Comparison of ENCODE assay signal across 29 cellular contexts in genomic region chr2:162107361-162107901, GRCh38. TPM values are rescaled to one million over a fixed set of nuclear protein-coding genes. Genes with fewer than 3 reads are reported as not detected.
"Had no signal": no experiment of that assay in that cellular context is flagged by ENCODE, and none has a peak within 500 bp of the region (broad histone marks: within the 10 kb centered on the region; RNA-seq: fewer than 3 reads in every experiment).

No MANE protein-coding gene starts in this region.

- H3K4me1 Mint-ChIP-seq: activated naive CD8-positive, alpha-beta T cell treated with anti-CD3 and anti-CD28 coated beads, Interleukin-2, amount 50 U/mL, for 24 hours had no signal

- H3K27ac ChIP-seq: ascending aorta, body of pancreas, KMS-11, Peyer's patch, RWPE1 had no signal

- ATAC-seq: activated CD8-positive, alpha-beta memory T cell treated with anti-CD3 and anti-CD28 coated beads, Interleukin-2, amount 10 ng/mL, durations not matched to agents 7 days and 5 days; activated naive CD4-positive, alpha-beta T cell treated with anti-CD3 and anti-CD28 coated beads, Interleukin-2, amount 50 U/mL, for 72 hours; activated naive CD8-positive, alpha-beta T cell treated with anti-CD3 and anti-CD28 coated beads, Interleukin-2, amount 50 U/mL, for 24 hours; activated T-cell treated with anti-CD3 and anti-CD28 coated beads, Interleukin-2, amount 50 U/mL, for 4 hours; body of pancreas; WTC11 had no signal

- H3K27me3 Mint-ChIP-seq: activated CD4-positive, alpha-beta T cell treated with anti-CD3 and anti-CD28 coated beads, Interleukin-2, amount 10 ng/mL, durations not matched to agents 24 days and 14 days; activated CD8-positive, alpha-beta memory T cell treated with anti-CD3 and anti-CD28 coated beads, Interleukin-2, amount 10 ng/mL, durations not matched to agents 7 days and 5 days; activated naive CD8-positive, alpha-beta T cell treated with anti-CD3 and anti-CD28 coated beads, Interleukin-2, amount 50 U/mL, for 24 hours had no signal

- H3K27me3 ChIP-seq: ascending aorta, body of pancreas, Peyer's patch had no signal

- H3K9me3 ChIP-seq: ascending aorta, body of pancreas, Peyer's patch had no signal

- H3K4me1 ChIP-seq: ascending aorta, body of pancreas, Peyer's patch had no signal

- H3K9ac ChIP-seq: KMS-11 had no signal

- H3K36me3 ChIP-seq: ascending aorta, Peyer's patch had no signal

- H3K9me3 Mint-ChIP-seq: activated naive CD4-positive, alpha-beta T cell treated with anti-CD3 and anti-CD28 coated beads, Interleukin-2, amount 50 U/mL, for 72 hours; activated naive CD8-positive, alpha-beta T cell treated with anti-CD3 and anti-CD28 coated beads, Interleukin-2, amount 50 U/mL, for 24 hours; activated T-cell treated with anti-CD3 and anti-CD28 coated beads, Interleukin-2, amount 50 U/mL, for 4 hours; T-helper 1 cell treated with Interleukin-12 subunit alpha and Interleukin-12 subunit beta and Interleukin-4 antibody, amounts not matched to agents 30 μg/mL and 1 μg/mL, for 36 hours; WTC11 had no signal

- H3K4me3 Mint-ChIP-seq: activated CD4-positive, alpha-beta T cell treated with anti-CD3 and anti-CD28 coated beads, Interleukin-2, amount 10 ng/mL, durations not matched to agents 24 days and 14 days; activated CD8-positive, alpha-beta memory T cell treated with anti-CD3 and anti-CD28 coated beads, Interleukin-2, amount 10 ng/mL, durations not matched to agents 7 days and 5 days; activated naive CD8-positive, alpha-beta T cell treated with anti-CD3 and anti-CD28 coated beads, Interleukin-2, amount 50 U/mL, for 24 hours; activated T-cell treated with anti-CD3 and anti-CD28 coated beads, Interleukin-2, amount 50 U/mL, for 4 hours; T-helper 1 cell treated with Interleukin-12 subunit alpha and Interleukin-12 subunit beta and Interleukin-4 antibody, amounts not matched to agents 30 μg/mL and 1 μg/mL, for 36 hours; WTC11 had no signal

- DNase-seq: activated CD4-positive, alpha-beta T cell treated with anti-CD3 and anti-CD28 coated beads, Interleukin-2, amount 10 ng/mL, durations not matched to agents 24 days and 14 days; activated CD4-positive, alpha-beta T cell treated with anti-CD3 and anti-CD28 coated beads, Interleukin-2, amount 50 U/mL, for 48 hours; activated CD4-positive, CD25-positive, alpha-beta regulatory T cell treated with anti-CD3 and anti-CD28 coated beads, Interleukin-2, amount 50 U/mL, for 72 hours; activated CD8-positive, alpha-beta memory T cell treated with anti-CD3 and anti-CD28 coated beads, Interleukin-2, amount 10 ng/mL, durations not matched to agents 7 days and 5 days; activated effector memory CD4-positive, alpha-beta T cell treated with anti-CD3 and anti-CD28 coated beads, Interleukin-2, amount 50 U/mL, for 16 hours; activated naive CD4-positive, alpha-beta T cell treated with Interleukin-2 at 50 U/mL for 16 hours; activated naive CD8-positive, alpha-beta T cell treated with anti-CD3 and anti-CD28 coated beads, Interleukin-2, amount 50 U/mL, for 24 hours; activated T-cell treated with anti-CD3 and anti-CD28 coated beads, Interleukin-2, amount 50 U/mL, for 4 hours; amniotic stem cell; body of pancreas; NCI-H1092; NCI-H1417; NCI-H2029; NCI-H2107; NCI-H345; NCI-H510A; NCI-H526 treated with DMSO at 0.1 percent for 48 hours; NCI-H82; OCI-M1; Peyer's patch; SHP77 treated with DMSO at 0.1 percent for 48 hours had no signal

- H3K36me3 Mint-ChIP-seq: activated CD8-positive, alpha-beta memory T cell treated with anti-CD3 and anti-CD28 coated beads, Interleukin-2, amount 10 ng/mL, durations not matched to agents 7 days and 5 days; activated naive CD4-positive, alpha-beta T cell treated with anti-CD3 and anti-CD28 coated beads, Interleukin-2, amount 50 U/mL, for 72 hours; WTC11 had no signal

- H3K27ac Mint-ChIP-seq: activated CD4-positive, alpha-beta T cell treated with anti-CD3 and anti-CD28 coated beads, Interleukin-2, amount 10 ng/mL, durations not matched to agents 24 days and 14 days; activated CD8-positive, alpha-beta memory T cell treated with anti-CD3 and anti-CD28 coated beads, Interleukin-2, amount 10 ng/mL, durations not matched to agents 7 days and 5 days; activated naive CD4-positive, alpha-beta T cell treated with anti-CD3 and anti-CD28 coated beads, Interleukin-2, amount 50 U/mL, for 72 hours; activated naive CD8-positive, alpha-beta T cell treated with anti-CD3 and anti-CD28 coated beads, Interleukin-2, amount 50 U/mL, for 24 hours; T-helper 1 cell treated with Interleukin-12 subunit alpha and Interleukin-12 subunit beta and Interleukin-4 antibody, amounts not matched to agents 30 μg/mL and 1 μg/mL, for 36 hours; WTC11 had no signal

- H3K4me3 ChIP-seq: ascending aorta, body of pancreas, Peyer's patch had no signal

- H3K4me2 ChIP-seq: KMS-11 had no signal

RNA-seq across cellular contexts. Expression of gene DPP4, which starts 33.4 kb away (rescaled TPM):
- total RNA-seq: MCF 10A had no signal

RNA-seq across cellular contexts. Expression of gene GCG, which starts 44.6 kb away (rescaled TPM):
- total RNA-seq: activated CD4-positive, alpha-beta T cell treated with anti-CD3 and anti-CD28 coated beads, Interleukin-2, amount 10 ng/mL, durations not matched to agents 24 days and 14 days; activated CD8-positive, alpha-beta memory T cell treated with anti-CD3 and anti-CD28 coated beads, Interleukin-2, amount 10 ng/mL, durations not matched to agents 7 days and 5 days; activated naive CD4-positive, alpha-beta T cell treated with anti-CD3 and anti-CD28 coated beads, Interleukin-2, amount 50 U/mL, for 72 hours; activated T-cell treated with anti-CD3 and anti-CD28 coated beads, Interleukin-2, amount 50 U/mL, for 4 hours; ascending aorta; MCF 10A; SK-MEL-5; WTC11 had no signal
